Comparison of ENCODE assay signal across 15 cellular contexts in genomic region chr14:81727243-81727642, GRCh38.
DNase-seq lines count a peak whose midpoint lies in the region; ATAC-seq, FAIRE-seq and TF ChIP-seq lines count a peak whose summit lies in the region.
"Had no signal": no experiment of that assay in that cellular context is flagged by ENCODE, and none has a peak within 500 bp of the region (broad histone marks: within the 10 kb centered on the region; RNA-seq: fewer than 3 reads in every experiment).

No MANE protein-coding gene starts in this region.

- WGBS in HepG2 (ENCODE audit: low lambda C conversion rate) = 0% methylated on average over 2 of the region's 2 CpGs

- no peak overlapping the region for H3K4me3 ChIP-seq in astrocyte of the cerebellum (ENCODE audit: low read depth, low read length)
- no peak overlapping the region for H3K4me3 ChIP-seq in HepG2 (replicated peaks in 1 of 3; ENCODE audit: insufficient read depth in 1 of 3, low read depth in 2 of 3, low read length in 3 of 3)
- H3K4me3 ChIP-seq: dorsolateral prefrontal cortex, neural progenitor cell, uterus had no signal

- TF ChIP-seq RAD21 in HepG2 (CRISPR knock-in tag; IDR thresholded peaks at IDR 0.05) = no peak

- in situ Hi-C loops in astrocyte of the cerebellum (cut with HindIII; ENCODE audit: low sequenced_read_pairs) (no loop called here), HepG2 (cut with HindIII; ENCODE audit: extremely low pct_ligation_motif_present, low pct_unique_long_range_greater_than_20kb) (no loop called here)

- DNase-seq in left cardiac atrium (peak; percentile 22), Right ventricle myocardium inferior (ENCODE audit: missing footprints) (no peak), astrocyte of the cerebellum (ENCODE audit: low read depth) (peak; percentile 34), HepG2 (ENCODE audit: low spot score) (no peak), omental fat pad (ENCODE audit: low spot score) (no peak), cerebellar nuclear complex (lab: John Stamatoyannopoulos, UW) (no peak), iPS-NIHi11 (ENCODE audit: low spot score) (no peak)
- DNase-seq: hypothalamus; SIG-M5; stimulated activated naive CD4-positive, alpha-beta T cell; uterus had no signal

- H3K36me3 ChIP-seq in HepG2 (replicated peaks in 1 of 2; ENCODE audit: control insufficient read depth in 1 of 2, insufficient read depth in 2 of 2, low read length in 2 of 2) = no peaks in the 10 kb centered on the region
- H3K36me3 ChIP-seq: neural progenitor cell, uterus had no signal

- no peak for TF ChIP-seq EP300 in HepG2 (IDR thresholded peaks at IDR 0.05; ENCODE audit: low read depth in 2 of 2, low read length in 2 of 2)
- no peak for TF ChIP-seq EP300 in HepG2 (CRISPR knock-in tag; IDR thresholded peaks at IDR 0.05; ENCODE audit: borderline replicate concordance)

- BruUV-seq in HepG2 (replicated peaks; lab: Mats Ljungman, UMichigan) = no TSS peak

- POLR2A ChIA-PET in HepG2 (lab: Yijun Ruan, JAX) = no interaction called here

- intact Hi-C loops in left cardiac atrium (cut with DNase I) (no loop called here), Right ventricle myocardium inferior (cut with DNase I) (no loop called here), HepG2 (cut with micrococcal nuclease; ENCODE audit: unreplicated experiment) (no loop called here)

- H3K4me2 ChIP-seq in HepG2 (ENCODE audit: low read depth, low read length) = no peak overlapping the region
- H3K4me2 ChIP-seq: neural progenitor cell had no signal

- CTCF ChIA-PET in HepG2 (lab: Yijun Ruan, JAX; ENCODE audit: low intra/inter-chr PET ratio, low total read pairs) = no interaction called here

- no peak for FAIRE-seq in HepG2 (lab: Jason Lieb, UNC)
- FAIRE-seq: H54 had no signal

- ATAC-seq in left cardiac atrium = no peak
- ATAC-seq in Right ventricle myocardium inferior = no peak
- ATAC-seq in HepG2 = no peak
- ATAC-seq in omental fat pad (ENCODE audit: low FRiP score) = no peak
- no peak for ATAC-seq in HG03520 (IDR thresholded peaks at IDR 0.05; ENCODE audit: unreplicated experiment)

- no peaks in the 10 kb centered on the region for H3K9me3 ChIP-seq in HepG2 (ENCODE audit: low read length)
- H3K9me3 ChIP-seq: uterus had no signal

- no peak overlapping the region for H2AFZ ChIP-seq in HepG2 (ENCODE audit: low read length)
- H2AFZ ChIP-seq: neural progenitor cell had no signal

- no peak overlapping the region for H3K9ac ChIP-seq in HepG2 (ENCODE audit: insufficient read depth, low read depth, low read length)
- H3K9ac ChIP-seq: neural progenitor cell had no signal

- no peak for TF ChIP-seq POLR2A in HepG2 (IDR thresholded peaks at IDR 0.05; ENCODE audit: insufficient read depth in 1 of 2, low read depth in 2 of 2, low read length in 2 of 2)

- no peak overlapping the region for H3K27ac ChIP-seq in HepG2 (ENCODE audit: extremely low read length, insufficient read depth, low read length)
- H3K27ac ChIP-seq: dorsolateral prefrontal cortex, neural progenitor cell, uterus had no signal

- no peaks in the 10 kb centered on the region for H3K27me3 ChIP-seq in HepG2 (ENCODE audit: control insufficient read depth in 1 of 2, insufficient read depth in 2 of 2, low read length in 2 of 2)
- H3K27me3 ChIP-seq: dorsolateral prefrontal cortex, neural progenitor cell, uterus had no signal

- no peaks in the 10 kb centered on the region for H3K4me1 ChIP-seq in HepG2 (ENCODE audit: insufficient read depth, low read length)
- H3K4me1 ChIP-seq: neural progenitor cell, uterus had no signal

- no peaks in the 10 kb centered on the region for H3K79me2 ChIP-seq in HepG2 (ENCODE audit: insufficient read depth, low read length)

- no peak for TF ChIP-seq CTCF in astrocyte of the cerebellum (IDR thresholded peaks at IDR 0.05; ENCODE audit: low read depth, low read length, missing control alignments)
- TF ChIP-seq CTCF in HepG2 (CRISPR knock-in tag; IDR thresholded peaks at IDR 0.05) = no peak
- no peak for TF ChIP-seq CTCF in omental fat pad (IDR thresholded peaks at IDR 0.05)

- no peaks in the 10 kb centered on the region for H4K20me1 ChIP-seq in HepG2 (ENCODE audit: insufficient read depth, low read length)

TF ChIP-seq in HepG2, 621 proteins besides CTCF, POLR2A, EP300 and RAD21:
- TF ChIP-seq, protein P1, sequence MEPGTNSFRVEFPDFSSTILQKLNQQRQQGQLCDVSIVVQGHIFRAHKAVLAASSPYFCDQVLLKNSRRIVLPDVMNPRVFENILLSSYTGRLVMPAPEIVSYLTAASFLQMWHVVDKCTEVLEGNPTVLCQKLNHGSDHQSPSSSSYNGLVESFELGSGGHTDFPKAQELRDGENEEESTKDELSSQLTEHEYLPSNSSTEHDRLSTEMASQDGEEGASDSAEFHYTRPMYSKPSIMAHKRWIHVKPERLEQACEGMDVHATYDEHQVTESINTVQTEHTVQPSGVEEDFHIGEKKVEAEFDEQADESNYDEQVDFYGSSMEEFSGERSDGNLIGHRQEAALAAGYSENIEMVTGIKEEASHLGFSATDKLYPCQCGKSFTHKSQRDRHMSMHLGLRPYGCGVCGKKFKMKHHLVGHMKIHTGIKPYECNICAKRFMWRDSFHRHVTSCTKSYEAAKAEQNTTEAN (CRISPR knock-in tag; conservative IDR thresholded peaks at IDR 0.05) = 0 out of 2 replicates have a peak, but pooled peaks have one; percentile 24
- TF ChIP-seq ZNF691 (CRISPR knock-in tag; IDR thresholded peaks at IDR 0.05; ENCODE audit: borderline replicate concordance, low read depth) (no peak), SETDB1 (CRISPR knock-in tag; IDR thresholded peaks at IDR 0.05; ENCODE audit: borderline replicate concordance) (no peak), ATF2 (CRISPR knock-in tag; IDR thresholded peaks at IDR 0.05) (no peak), ZNF335 (CRISPR knock-in tag; IDR thresholded peaks at IDR 0.05) (no peak), ZBED4 (CRISPR knock-in tag; IDR thresholded peaks at IDR 0.05; ENCODE audit: borderline replicate concordance) (no peak), IRF2 (CRISPR knock-in tag; IDR thresholded peaks at IDR 0.05) (no peak), ZNF431 (CRISPR knock-in tag; IDR thresholded peaks at IDR 0.05; ENCODE audit: borderline replicate concordance, low read depth) (no peak)
- TF ChIP-seq, protein P2, sequence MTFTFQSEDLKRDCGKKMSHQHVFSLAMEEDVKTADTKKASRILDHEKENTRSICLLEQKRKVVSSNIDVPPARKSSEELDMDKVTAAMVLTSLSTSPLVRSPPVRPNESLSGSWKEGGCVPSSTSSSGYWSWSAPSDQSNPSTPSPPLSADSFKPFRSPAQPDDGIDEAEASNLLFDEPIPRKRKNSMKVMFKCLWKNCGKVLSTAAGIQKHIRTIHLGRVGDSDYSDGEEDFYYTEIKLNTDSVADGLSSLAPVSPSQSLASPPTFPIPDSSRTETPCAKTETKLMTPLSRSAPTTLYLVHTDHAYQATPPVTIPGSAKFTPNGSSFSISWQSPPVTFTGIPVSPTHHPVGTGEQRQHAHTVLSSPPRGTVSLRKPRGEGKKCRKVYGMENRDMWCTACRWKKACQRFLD (CRISPR knock-in tag; IDR thresholded peaks at IDR 0.05; ENCODE audit: borderline replicate concordance) = no peak

Comparison
In these comparisons a context has a peak if more than half of its experiments do, and no peak if none do; other contexts are left out.
1. DNase-seq: peak in left cardiac atrium (single experiment) and astrocyte of the cerebellum (single experiment); none in Right ventricle myocardium inferior (single experiment), HepG2 (single experiment), omental fat pad (single experiment), cerebellar nuclear complex (0 of 2) and iPS-NIHi11 (single experiment).